Comparison of ENCODE assay signal across 8 cellular contexts in the genomic region with DNA sequence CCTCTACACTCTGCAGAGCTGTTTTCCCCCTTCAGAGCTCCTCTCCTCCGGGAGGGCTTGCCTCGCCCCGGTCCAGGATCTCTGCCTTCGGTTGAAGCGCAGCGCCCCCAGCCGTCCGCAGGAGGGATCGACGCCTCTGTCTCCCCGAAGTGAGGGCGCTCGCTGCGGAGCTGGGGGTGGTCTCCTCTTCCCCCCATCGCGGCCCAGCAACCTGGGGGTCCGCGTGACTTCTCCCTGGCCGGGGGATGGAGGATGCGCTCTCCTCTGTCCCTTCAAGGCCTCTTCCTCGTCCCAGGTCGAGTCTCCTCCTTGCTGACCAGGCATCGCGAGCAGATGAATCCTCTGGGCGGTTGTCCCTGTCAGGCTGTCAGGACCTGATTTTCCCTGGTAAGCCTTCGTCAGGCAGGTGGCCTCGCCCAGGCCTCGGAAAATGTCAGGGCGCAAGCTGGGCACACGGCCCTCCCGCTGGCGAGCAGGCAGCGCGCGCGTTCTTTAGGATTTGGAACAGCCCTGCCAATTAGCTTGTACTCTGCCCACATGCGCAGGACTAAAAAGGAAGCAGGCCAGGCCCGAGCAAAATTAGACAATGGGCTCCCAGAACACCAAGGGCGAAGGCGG.
A peak's percentile ranks its signal among the peaks of the same experiment; 100 is the strongest.
DNase-seq lines count a peak whose midpoint lies in the region; ATAC-seq and TF ChIP-seq lines count a peak whose summit lies in the region.

No MANE protein-coding gene starts in this region.

- no peaks in the 10 kb centered on the region for H3K79me2 ChIP-seq in GM23248 (ENCODE audit: insufficient read depth)

- H3K9ac ChIP-seq in GM23248 (peak overlapping the region; percentile 37), neuronal stem cell (ENCODE audit: low read depth, low read length, poor library complexity) (no peak overlapping the region)

- H3K18ac ChIP-seq in neuronal stem cell (ENCODE audit: low read length) = peak overlapping the region; percentile 91

- peak overlapping the region; percentile 62 for H2BK5ac ChIP-seq in neuronal stem cell (ENCODE audit: low read length)

- peak overlapping the region; percentile 56 for H2BK120ac ChIP-seq in neuronal stem cell (ENCODE audit: low read depth, low read length)

- H2AK5ac ChIP-seq in neuronal stem cell (ENCODE audit: low read depth, low read length) = peak overlapping the region; percentile 94

- no peak for TF ChIP-seq EP300 in upper lobe of left lung (IDR thresholded peaks at IDR 0.05)

- H4K91ac ChIP-seq in neuronal stem cell (ENCODE audit: low read depth, low read length, poor library complexity) = no peak overlapping the region

- H3K9me3 Mint-ChIP-seq in activated naive CD4-positive, alpha-beta T cell treated with anti-CD3 and anti-CD28 coated beads, Interleukin-2, amount 50 U/mL, for 72 hours = no peaks in the 10 kb centered on the region

- no peaks in the 10 kb centered on the region for H3K79me1 ChIP-seq in neuronal stem cell (ENCODE audit: low read depth, low read length)

- peak overlapping the region; percentile 96 for H2BK15ac ChIP-seq in neuronal stem cell (ENCODE audit: low read length)

- H3K4me3 ChIP-seq in GM23248 (peak overlapping the region; percentile 63), neuronal stem cell (ENCODE audit: low read length in 2 of 2) (peak overlapping the region in 1 of 2 donors; percentile 20), upper lobe of left lung (peak overlapping the region in 3 of 4 donors; percentile 17 to 27 (median 23))

- TF ChIP-seq POLR2A in upper lobe of left lung (IDR thresholded peaks at IDR 0.05) = no peak

- H3K27ac ChIP-seq in GM23248 (no peak overlapping the region), neuronal stem cell (replicated peaks; ENCODE audit: low read length) (no peak overlapping the region), upper lobe of left lung (no peak overlapping the region)

- H3K4me2 ChIP-seq in GM23248 (ENCODE audit: unreplicated experiment) = peak overlapping the region; percentile 85
- H3K4me2 ChIP-seq in neuronal stem cell (ENCODE audit: insufficient read depth, low read length, poor library complexity, severe bottlenecking) = no peak overlapping the region

- TF ChIP-seq CTCF in upper lobe of left lung (IDR thresholded peaks at IDR 0.05) = peak; percentile 81 to 91 (median 90)

- H2AFZ ChIP-seq in GM23248 = peak overlapping the region; percentile 91
- H2AFZ ChIP-seq in neuronal stem cell (ENCODE audit: low read length) = peak overlapping the region; percentile 89

- DNase-seq in DMS53 (lab: John Stamatoyannopoulos, UW) (peak; percentile 84), GM23248 (peak; percentile 84), NCI-H510A treated with DMSO at 0.1 percent for 48 hours (lab: John Stamatoyannopoulos, UW) (peak; percentile 65), globus pallidus (ENCODE audit: low spot score) (peak; percentile 74), neuronal stem cell (ENCODE audit: low spot score) (peak; percentile 80), upper lobe of left lung (peak; percentile 69 to 94)
- DNase-seq in activated naive CD4-positive, alpha-beta T cell treated with anti-CD3 and anti-CD28 coated beads, Interleukin-2, amount 50 U/mL, for 72 hours (ENCODE audit: low spot score in 2 of 2) = peak in 1 of 2 donors; percentile 69

- no peaks in the 10 kb centered on the region for H3K9me2 ChIP-seq in GM23248 (ENCODE audit: insufficient read depth)

- no peaks in the 10 kb centered on the region for H4K20me1 ChIP-seq in GM23248 (ENCODE audit: insufficient read depth)

- no peak overlapping the region for H4K8ac ChIP-seq in neuronal stem cell (ENCODE audit: low read depth, low read length)

- no peak overlapping the region for H3K27ac Mint-ChIP-seq in activated naive CD4-positive, alpha-beta T cell treated with anti-CD3 and anti-CD28 coated beads, Interleukin-2, amount 50 U/mL, for 72 hours

- no peaks in the 10 kb centered on the region for H3K4me1 ChIP-seq in GM23248 (ENCODE audit: insufficient read depth)
- H3K4me1 ChIP-seq in neuronal stem cell (ENCODE audit: control insufficient read depth in 2 of 2, insufficient read depth in 1 of 2, low read depth in 1 of 2, low read length in 2 of 2) = peaks cover 5 to 22% of the 10 kb centered on the region in 2 donors
- peaks cover 7 to 14% (median 8%) of the 10 kb centered on the region in 4 donors for H3K4me1 ChIP-seq in upper lobe of left lung

- H3K36me3 ChIP-seq in GM23248 (ENCODE audit: low read depth) = no peaks in the 10 kb centered on the region
- H3K36me3 ChIP-seq in neuronal stem cell (replicated peaks in 1 of 2; ENCODE audit: control insufficient read depth in 2 of 2, insufficient read depth in 2 of 2, low read length in 2 of 2) = no peaks in the 10 kb centered on the region
- H3K36me3 ChIP-seq in upper lobe of left lung = no peaks in the 10 kb centered on the region

- WGBS in GM23248 (ENCODE audit: low coverage in 1 of 2, low lambda C conversion rate in 2 of 2, missing lambda C conversion rate in 2 of 2), 2 experiments = 23 to 25% methylated on average over 35 to 39 of the region's 40 CpGs
- WGBS in neuronal stem cell (ENCODE audit: extremely low coverage in 2 of 2, insufficient read length in 2 of 2, insufficient replicate concordance in 1 of 2), 2 donors = no CpG with 5 or more reads among the region's 40 CpGs
- 31 to 60% methylated on average over 11 to 27 of the region's 40 CpGs for WGBS in upper lobe of left lung, 2 donors

- H3K4ac ChIP-seq in neuronal stem cell (ENCODE audit: low read length) = no peak overlapping the region

- peak overlapping the region; percentile 4 for H3K23ac ChIP-seq in neuronal stem cell (ENCODE audit: low read depth, low read length, poor library complexity)

- peak overlapping the region; percentile 65 for H3K14ac ChIP-seq in neuronal stem cell (ENCODE audit: low read length)

- H2BK12ac ChIP-seq in neuronal stem cell (ENCODE audit: low read length) = peak overlapping the region; percentile 98

- H3F3A ChIP-seq in GM23248 (ENCODE audit: insufficient read depth) = no peaks in the 10 kb centered on the region

- in situ Hi-C loops in GM23248 (cut with MboI) = loop anchor here (10.0 to 25.0 kb wide), 4 partner anchors 99 to 579 kb away; a partner anchor contains a TSS

- H3K27me3 ChIP-seq in GM23248 (replicated peaks; ENCODE audit: insufficient read depth) = peaks cover 10% of the 10 kb centered on the region
- H3K27me3 ChIP-seq in neuronal stem cell (ENCODE audit: control insufficient read depth in 3 of 3, insufficient read depth in 3 of 3, low read depth in 1 of 3, low read length in 3 of 3) = peaks cover 0 to 65% (median 0%) of the 10 kb centered on the region in 3 experiments
- H3K27me3 ChIP-seq in upper lobe of left lung = no peaks in the 10 kb centered on the region

- H3K9me3 ChIP-seq in GM23248 (ENCODE audit: low read depth) = no peaks in the 10 kb centered on the region
- H3K9me3 ChIP-seq in neuronal stem cell (replicated peaks in 1 of 2; ENCODE audit: control insufficient read depth in 2 of 2, insufficient read depth in 1 of 2, low read depth in 1 of 2, low read length in 2 of 2) = no peaks in the 10 kb centered on the region
- no peaks in the 10 kb centered on the region for H3K9me3 ChIP-seq in upper lobe of left lung

- no peaks in the 10 kb centered on the region for H3K36me3 Mint-ChIP-seq in activated naive CD4-positive, alpha-beta T cell treated with anti-CD3 and anti-CD28 coated beads, Interleukin-2, amount 50 U/mL, for 72 hours

- peak; percentile 55 to 87 for ATAC-seq in activated naive CD4-positive, alpha-beta T cell treated with anti-CD3 and anti-CD28 coated beads, Interleukin-2, amount 50 U/mL, for 72 hours
- peak; percentile 82 to 94 for ATAC-seq in upper lobe of left lung (ENCODE audit: low FRiP score in 2 of 2)
- no peak for ATAC-seq in HG03457 (IDR thresholded peaks at IDR 0.05; ENCODE audit: unreplicated experiment)
